ENCODE assay signal across 14 cellular contexts in genomic region chr11:59141191-59141590, GRCh38. TPM values are rescaled to one million over a fixed set of nuclear protein-coding genes. Genes with fewer than 3 reads are reported as not detected.
DNase-seq lines count a peak whose midpoint lies in the region; ATAC-seq, FAIRE-seq and TF ChIP-seq lines count a peak whose summit lies in the region.
"Had no signal": no experiment of that assay in that cellular context is flagged by ENCODE, and none has a peak within 500 bp of the region (broad histone marks: within the 10 kb centered on the region; RNA-seq: fewer than 3 reads in every experiment).

No MANE protein-coding gene starts in this region.

- FAIRE-seq in kidney (lab: Jason Lieb, UNC), result no peak

- peaks cover 1% of the 10 kb centered on the region; the same call in 1 of the 2 replicates for H3K36me3 ChIP-seq in Karpas-422 (ENCODE audit: insufficient read depth, low read length)
- no peaks in the 10 kb centered on the region for H3K36me3 ChIP-seq in osteoblast (ENCODE audit: insufficient read depth, low read length)
- H3K36me3 ChIP-seq in kidney (ENCODE audit: control insufficient read depth in 1 of 2, insufficient read depth in 2 of 2, low read length in 2 of 2), result peaks cover 0 to 5% of the 10 kb centered on the region in 2 donors
- H3K36me3 ChIP-seq: breast epithelium had no signal

- peaks cover 13% of the 10 kb centered on the region for H3K79me2 ChIP-seq in Karpas-422 (ENCODE audit: low read length)
- H3K79me2 ChIP-seq in osteoblast (ENCODE audit: insufficient read depth, low read length), result peaks cover 12% of the 10 kb centered on the region

- TF ChIP-seq CTCF in osteoblast (IDR thresholded peaks at IDR 0.05; ENCODE audit: extremely low read depth, low read depth, low read length) (no peak), kidney (IDR thresholded peaks at IDR 0.05; ENCODE audit: borderline replicate concordance, extremely low read depth, insufficient read depth) (no peak)

- H3K27me3 Mint-ChIP-seq in activated CD4-positive, alpha-beta T cell treated with anti-CD3 and anti-CD28 coated beads, Interleukin-2, amount 10 ng/mL, durations not matched to agents 7 days and 5 days, result no peaks in the 10 kb centered on the region
- no peaks in the 10 kb centered on the region for H3K27me3 Mint-ChIP-seq in activated naive CD8-positive, alpha-beta T cell treated with anti-CD3 and anti-CD28 coated beads, Interleukin-2, amount 10 ng/mL, durations not matched to agents 7 days and 5 days

- H3K27ac Mint-ChIP-seq in activated CD4-positive, alpha-beta T cell treated with anti-CD3 and anti-CD28 coated beads, Interleukin-2, amount 10 ng/mL, durations not matched to agents 7 days and 5 days, result peak overlapping the region; percentile 96
- no peak overlapping the region for H3K27ac Mint-ChIP-seq in activated naive CD8-positive, alpha-beta T cell treated with anti-CD3 and anti-CD28 coated beads, Interleukin-2, amount 10 ng/mL, durations not matched to agents 7 days and 5 days

- no peak for DNase-seq in activated CD4-positive, alpha-beta T cell treated with anti-CD3 and anti-CD28 coated beads, Interleukin-2, amount 10 ng/mL, durations not matched to agents 7 days and 5 days
- DNase-seq in activated CD4-positive, alpha-beta T cell treated with anti-CD3 and anti-CD28 coated beads for 4 hours, result no peak
- DNase-seq in Karpas-422 (no peak), osteoblast (ENCODE audit: insufficient read length, low spot score, missing footprints) (no peak), NCI-H2029 (lab: John Stamatoyannopoulos, UW) (no peak), kidney (no peak)
- DNase-seq in activated naive CD8-positive, alpha-beta T cell treated with anti-CD3 and anti-CD28 coated beads, Interleukin-2, amount 10 ng/mL, durations not matched to agents 7 days and 5 days, result no peak
- no peak for DNase-seq in stimulated activated naive CD4-positive, alpha-beta T cell (lab: John Stamatoyannopoulos, UW)
- DNase-seq: effector CD4-positive, alpha-beta T cell; lower lobe of right lung; SHP77 had no signal

- intact Hi-C loops in kidney (cut with DNase I), result no loop called here

- CTCF ChIA-PET in activated CD4-positive, alpha-beta T cell treated with anti-CD3 and anti-CD28 coated beads, Interleukin-2, amount 10 ng/mL, durations not matched to agents 7 days and 5 days (lab: Charles Lee), result interaction anchor here (1.6 kb wide), 1 partner anchor 11 kb away, joined by 3 read pairs; no protein-coding TSS in a partner anchor

- H2AFZ ChIP-seq in Karpas-422 (ENCODE audit: low read length) (no peak overlapping the region), osteoblast (ENCODE audit: low read length) (no peak overlapping the region)

- peak overlapping the region; percentile 98 for H3K4me2 ChIP-seq in Karpas-422 (ENCODE audit: low read depth, low read length, poor library complexity, severe bottlenecking)
- peak overlapping the region; percentile 99 for H3K4me2 ChIP-seq in osteoblast (ENCODE audit: insufficient read depth, low read length)

- peak overlapping the region; percentile 94; the same call in 1 of the 2 replicates for H3K4me3 ChIP-seq in Karpas-422 (ENCODE audit: low read length)
- no peak overlapping the region for H3K4me3 ChIP-seq in osteoblast (ENCODE audit: insufficient read depth, low read length)
- H3K4me3 ChIP-seq in kidney (ENCODE audit: low read length in 2 of 2), result no peak overlapping the region

- H3K27me3 ChIP-seq in Karpas-422 (ENCODE audit: low read length) (no peaks in the 10 kb centered on the region), osteoblast (ENCODE audit: insufficient read depth, low read length) (no peaks in the 10 kb centered on the region)
- H3K27me3 ChIP-seq: breast epithelium had no signal

- peak overlapping the region; percentile 89 for H3K4me3 Mint-ChIP-seq in activated CD4-positive, alpha-beta T cell treated with anti-CD3 and anti-CD28 coated beads, Interleukin-2, amount 10 ng/mL, durations not matched to agents 7 days and 5 days
- peak overlapping the region; percentile 92 for H3K4me3 Mint-ChIP-seq in activated naive CD8-positive, alpha-beta T cell treated with anti-CD3 and anti-CD28 coated beads, Interleukin-2, amount 10 ng/mL, durations not matched to agents 7 days and 5 days

- H3K9ac ChIP-seq in Karpas-422 (ENCODE audit: low read length) (no peak overlapping the region), kidney (ENCODE audit: low read length in 2 of 2) (no peak overlapping the region)

- H3K9me3 ChIP-seq in Karpas-422 (ENCODE audit: low read length) (no peaks in the 10 kb centered on the region), osteoblast (ENCODE audit: low read depth, low read length) (no peaks in the 10 kb centered on the region), kidney (ENCODE audit: control insufficient read depth in 1 of 2, low read length in 2 of 2) (no peaks in the 10 kb centered on the region)
- H3K9me3 ChIP-seq: breast epithelium, lower lobe of right lung had no signal

- POLR2A ChIA-PET in activated CD4-positive, alpha-beta T cell treated with anti-CD3 and anti-CD28 coated beads, Interleukin-2, amount 10 ng/mL, durations not matched to agents 7 days and 5 days (lab: Charles Lee), result no interaction called here
- POLR2A ChIA-PET in activated naive CD8-positive, alpha-beta T cell treated with anti-CD3 and anti-CD28 coated beads, Interleukin-2, amount 10 ng/mL, durations not matched to agents 7 days and 5 days (lab: Charles Lee), result interaction anchor here (0.6 to 6.4 kb wide), 2 partner anchors 21 to 34 kb away, joined by 4 to 49 read pairs; partner anchors contain the start of gene FAM111B

- H4K20me1 ChIP-seq in Karpas-422 (ENCODE audit: insufficient read depth, low read depth, low read length) (no peaks in the 10 kb centered on the region), osteoblast (ENCODE audit: insufficient read depth, low read length) (no peaks in the 10 kb centered on the region)

- H3K9me3 Mint-ChIP-seq in activated CD4-positive, alpha-beta T cell treated with anti-CD3 and anti-CD28 coated beads, Interleukin-2, amount 10 ng/mL, durations not matched to agents 7 days and 5 days, result no peaks in the 10 kb centered on the region
- H3K9me3 Mint-ChIP-seq in activated naive CD8-positive, alpha-beta T cell treated with anti-CD3 and anti-CD28 coated beads, Interleukin-2, amount 10 ng/mL, durations not matched to agents 7 days and 5 days, result no peaks in the 10 kb centered on the region

- H3K9me2 ChIP-seq in Karpas-422 (replicated peaks; ENCODE audit: insufficient read depth, low read length), result no peaks in the 10 kb centered on the region

- peaks cover 43% of the 10 kb centered on the region for H3K4me1 Mint-ChIP-seq in activated CD4-positive, alpha-beta T cell treated with anti-CD3 and anti-CD28 coated beads, Interleukin-2, amount 10 ng/mL, durations not matched to agents 7 days and 5 days
- H3K4me1 Mint-ChIP-seq in activated naive CD8-positive, alpha-beta T cell treated with anti-CD3 and anti-CD28 coated beads, Interleukin-2, amount 10 ng/mL, durations not matched to agents 7 days and 5 days, result peaks cover 22% of the 10 kb centered on the region

- H3K36me3 Mint-ChIP-seq in activated CD4-positive, alpha-beta T cell treated with anti-CD3 and anti-CD28 coated beads, Interleukin-2, amount 10 ng/mL, durations not matched to agents 7 days and 5 days (ENCODE audit: low read depth), result peaks cover 35% of the 10 kb centered on the region
- H3K36me3 Mint-ChIP-seq in activated naive CD8-positive, alpha-beta T cell treated with anti-CD3 and anti-CD28 coated beads, Interleukin-2, amount 10 ng/mL, durations not matched to agents 7 days and 5 days, result peaks cover 9% of the 10 kb centered on the region

- H3K4me1 ChIP-seq in Karpas-422 (ENCODE audit: low read length), result peaks cover 48% of the 10 kb centered on the region
- peaks cover 37% of the 10 kb centered on the region for H3K4me1 ChIP-seq in osteoblast (ENCODE audit: insufficient read depth, low read length)
- H3K4me1 ChIP-seq in kidney (ENCODE audit: control insufficient read depth in 1 of 2, insufficient read depth in 1 of 2, low read depth in 1 of 2, low read length in 2 of 2), result peaks cover 14 to 20% of the 10 kb centered on the region in 2 donors

- H3K27ac ChIP-seq in Karpas-422 (ENCODE audit: low read length), result no peak overlapping the region
- H3K27ac ChIP-seq in osteoblast (ENCODE audit: low read depth, low read length), result peak overlapping the region; percentile 85
- no peak overlapping the region for H3K27ac ChIP-seq in kidney (ENCODE audit: low read depth in 2 of 2, low read length in 2 of 2)
- H3K27ac ChIP-seq: lower lobe of right lung had no signal

- ATAC-seq in activated naive CD8-positive, alpha-beta T cell treated with anti-CD3 and anti-CD28 coated beads, Interleukin-2, amount 10 ng/mL, durations not matched to agents 7 days and 5 days (ENCODE audit: low read depth), result no peak
- ATAC-seq: lower lobe of right lung had no signal

RNA-seq across cellular contexts. Expression of gene FAM111A, which starts 1.5 kb away (rescaled TPM):
- 100 to 1,000 TPM; 208 to 258 TPM for total RNA-seq in activated CD4-positive, alpha-beta T cell treated with anti-CD3 and anti-CD28 coated beads, Interleukin-2, amount 10 ng/mL, durations not matched to agents 7 days and 5 days
- total RNA-seq in Karpas-422 (2014; rRNA removed; shearing (Covaris generic); ENCODE audit: low replicate concordance), result 48.2 and 64.1 TPM in 2 replicates
- total RNA-seq in activated naive CD8-positive, alpha-beta T cell treated with anti-CD3 and anti-CD28 coated beads, Interleukin-2, amount 10 ng/mL, durations not matched to agents 7 days and 5 days, result 100 to 1,000 TPM; 147 to 153 TPM
- total RNA-seq in osteoblast, result 40.5 and 48.6 TPM in 2 replicates
- total RNA-seq in kidney, result 42.2 TPM
- 14.2 TPM for polyA plus RNA-seq in kidney (ENCODE audit: insufficient read depth, low read depth, low replicate concordance)

RNA-seq across cellular contexts. Expression of gene DTX4, which starts 30.7 kb away (rescaled TPM):
- total RNA-seq in activated CD4-positive, alpha-beta T cell treated with anti-CD3 and anti-CD28 coated beads, Interleukin-2, amount 10 ng/mL, durations not matched to agents 7 days and 5 days, result under 1 TPM; 0.62 to 0.69 TPM
- total RNA-seq in Karpas-422 (2014; rRNA removed; shearing (Covaris generic); ENCODE audit: low replicate concordance), result 8.4 and 9.2 TPM in 2 replicates
- total RNA-seq in activated naive CD8-positive, alpha-beta T cell treated with anti-CD3 and anti-CD28 coated beads, Interleukin-2, amount 10 ng/mL, durations not matched to agents 7 days and 5 days, result under 1 TPM; 0.47 to 0.94 TPM
- under 0.01 and 0.29 TPM in 2 replicates for total RNA-seq in osteoblast
- 21.8 TPM for total RNA-seq in kidney
- 7.2 TPM for polyA plus RNA-seq in kidney (ENCODE audit: insufficient read depth, low read depth, low replicate concordance)

RNA-seq across cellular contexts. Expression of gene FAM111B, which starts 34.2 kb away (rescaled TPM):
- total RNA-seq in activated CD4-positive, alpha-beta T cell treated with anti-CD3 and anti-CD28 coated beads, Interleukin-2, amount 10 ng/mL, durations not matched to agents 7 days and 5 days, result 100 to 1,000 TPM in 1 of 2 experiments, 10 to 100 TPM in 1; 95.8 to 106 TPM
- 10.7 and 19.9 TPM in 2 replicates for total RNA-seq in Karpas-422 (2014; rRNA removed; shearing (Covaris generic); ENCODE audit: low replicate concordance)
- total RNA-seq in activated naive CD8-positive, alpha-beta T cell treated with anti-CD3 and anti-CD28 coated beads, Interleukin-2, amount 10 ng/mL, durations not matched to agents 7 days and 5 days, result 10 to 100 TPM; 43.8 to 45.1 TPM
- total RNA-seq in osteoblast (0.72 and 1.8 TPM in 2 replicates), kidney (2.2 TPM)
- 0.17 TPM for polyA plus RNA-seq in kidney (ENCODE audit: insufficient read depth, low read depth, low replicate concordance)

RNA-seq across cellular contexts. Expression of gene GLYATL1B, which starts 55.1 kb away (rescaled TPM):
- total RNA-seq in activated CD4-positive, alpha-beta T cell treated with anti-CD3 and anti-CD28 coated beads, Interleukin-2, amount 10 ng/mL, durations not matched to agents 7 days and 5 days, result not detected
- not detected in 2 replicates for total RNA-seq in Karpas-422 (2014; rRNA removed; shearing (Covaris generic); ENCODE audit: low replicate concordance)
- not detected for total RNA-seq in activated naive CD8-positive, alpha-beta T cell treated with anti-CD3 and anti-CD28 coated beads, Interleukin-2, amount 10 ng/mL, durations not matched to agents 7 days and 5 days
- total RNA-seq in osteoblast (not detected in 2 replicates), kidney (not detected)
- not detected for polyA plus RNA-seq in kidney (ENCODE audit: insufficient read depth, low read depth, low replicate concordance)
- total RNA-seq: breast epithelium, fibroblast of villous mesenchyme, lower lobe of right lung, skeletal muscle tissue had no signal
